ENCODE assay signal across 8 cellular contexts in the genomic region with DNA sequence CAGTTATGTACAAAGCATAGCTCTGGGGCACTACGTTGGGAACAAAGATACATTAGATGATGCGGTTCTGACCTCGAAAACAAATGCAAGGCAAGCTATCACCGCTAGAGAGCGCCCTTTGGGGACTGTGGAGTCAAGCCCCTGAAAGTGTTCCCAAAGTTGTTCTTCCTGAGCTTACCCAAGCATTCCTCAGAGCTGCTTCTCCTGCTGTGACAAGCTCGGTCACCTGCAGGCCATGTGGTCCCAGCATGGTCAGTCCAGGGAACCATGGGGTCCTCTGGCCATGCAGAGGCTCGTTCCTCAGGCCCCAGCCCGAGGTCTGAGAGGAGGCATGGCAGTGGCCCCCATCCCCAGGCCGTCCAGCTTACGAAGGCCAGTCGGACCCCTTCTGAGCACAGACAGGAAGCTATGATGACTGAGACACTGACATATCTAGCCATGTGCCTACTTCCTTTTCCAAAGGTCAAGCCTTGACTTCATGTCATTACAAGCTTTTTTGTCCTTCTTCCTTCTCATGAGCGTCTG.
DNase-seq lines count a peak whose midpoint lies in the region; ATAC-seq and TF ChIP-seq lines count a peak whose summit lies in the region.

No MANE protein-coding gene starts in this region.

- H3K4me1 Mint-ChIP-seq in activated CD8-positive, alpha-beta T cell treated with anti-CD3 and anti-CD28 coated beads for 36 hours (ENCODE audit: low read depth), result peaks cover 36% of the 10 kb centered on the region

- H3K36me3 Mint-ChIP-seq in activated CD8-positive, alpha-beta T cell treated with anti-CD3 and anti-CD28 coated beads for 36 hours (ENCODE audit: low read depth), result peaks cover 6% of the 10 kb centered on the region

- no peaks in the 10 kb centered on the region for H3K27me3 Mint-ChIP-seq in activated CD8-positive, alpha-beta T cell treated with anti-CD3 and anti-CD28 coated beads for 36 hours

- no peaks in the 10 kb centered on the region for H3K9me3 Mint-ChIP-seq in activated CD8-positive, alpha-beta T cell treated with anti-CD3 and anti-CD28 coated beads for 36 hours

- peak overlapping the region; percentile 74 for H3K27ac Mint-ChIP-seq in activated CD8-positive, alpha-beta T cell treated with anti-CD3 and anti-CD28 coated beads for 36 hours

- H3K4me3 ChIP-seq in fibroblast of pulmonary artery (replicated peaks; ENCODE audit: low read depth, low read length), result no peak overlapping the region

- DNase-seq in NOMO-1 treated with DMSO at 0.1 percent for 48 hours (lab: John Stamatoyannopoulos, UW; ENCODE audit: unreplicated experiment), result peak; percentile 23
- no peak for DNase-seq in NOMO-1 (lab: John Stamatoyannopoulos, UW; ENCODE audit: unreplicated experiment in 2 of 2)
- DNase-seq in activated CD8-positive, alpha-beta T cell treated with anti-CD3 and anti-CD28 coated beads for 36 hours, result peak; percentile 55
- peak; percentile 25 for DNase-seq in fibroblast of pulmonary artery (ENCODE audit: low read depth)
- peak; percentile 74 for DNase-seq in stimulated activated CD8-positive, alpha-beta memory T cell treated with anti-CD3 and anti-CD28 coated beads, Interleukin-4, amount 100 ng/mL, for 48 hours
- DNase-seq in NCI-H146 treated with DMSO at 0.1 percent for 48 hours (lab: John Stamatoyannopoulos, UW; ENCODE audit: unreplicated experiment), result no peak
- no peak for DNase-seq in NCI-H2107 treated with DMSO at 0.1 percent for 48 hours (lab: John Stamatoyannopoulos, UW; ENCODE audit: unreplicated experiment)

- POLR2A ChIA-PET in activated CD8-positive, alpha-beta T cell treated with anti-CD3 and anti-CD28 coated beads for 36 hours (lab: Charles Lee), result interaction anchor here (1.0 kb wide), 1 partner anchor 58 kb away, joined by 3 read pairs; no protein-coding TSS in a partner anchor

- CTCF ChIA-PET in activated CD8-positive, alpha-beta T cell treated with anti-CD3 and anti-CD28 coated beads for 36 hours (lab: Charles Lee), result interaction anchor here (0.7 to 2.8 kb wide), 22 partner anchors 11 to 160 kb away, joined by 3 to 19 read pairs (median 3); no protein-coding TSS in a partner anchor

- H3K4me3 Mint-ChIP-seq in activated CD8-positive, alpha-beta T cell treated with anti-CD3 and anti-CD28 coated beads for 36 hours, result no peak overlapping the region

- intact Hi-C loops in activated CD8-positive, alpha-beta T cell treated with anti-CD3 and anti-CD28 coated beads for 36 hours (cut with micrococcal nuclease), result no loop called here

- TF ChIP-seq CTCF in activated CD8-positive, alpha-beta T cell treated with anti-CD3 and anti-CD28 coated beads for 36 hours (IDR thresholded peaks at IDR 0.05), result peak; percentile 41
- peak; percentile 35 for TF ChIP-seq CTCF in fibroblast of pulmonary artery (IDR thresholded peaks at IDR 0.05; ENCODE audit: low read length, missing control alignments)

- ATAC-seq in activated CD8-positive, alpha-beta T cell treated with anti-CD3 and anti-CD28 coated beads for 36 hours, result peak; percentile 43
- no peak for ATAC-seq in GM19023 (IDR thresholded peaks at IDR 0.05; ENCODE audit: unreplicated experiment)

Comparison
In these comparisons a context has a peak if more than half of its experiments do, and no peak if none do; other contexts are left out.
1. DNase-seq: peak in NOMO-1 treated with DMSO at 0.1 percent for 48 hours (single experiment), activated CD8-positive, alpha-beta T cell treated with anti-CD3 and anti-CD28 coated beads for 36 hours (single experiment), fibroblast of pulmonary artery (single experiment) and stimulated activated CD8-positive, alpha-beta memory T cell treated with anti-CD3 and anti-CD28 coated beads, Interleukin-4, amount 100 ng/mL, for 48 hours (single experiment); none in NOMO-1 (0 of 2), NCI-H146 treated with DMSO at 0.1 percent for 48 hours (single experiment) and NCI-H2107 treated with DMSO at 0.1 percent for 48 hours (single experiment).